In the genomic region with DNA sequence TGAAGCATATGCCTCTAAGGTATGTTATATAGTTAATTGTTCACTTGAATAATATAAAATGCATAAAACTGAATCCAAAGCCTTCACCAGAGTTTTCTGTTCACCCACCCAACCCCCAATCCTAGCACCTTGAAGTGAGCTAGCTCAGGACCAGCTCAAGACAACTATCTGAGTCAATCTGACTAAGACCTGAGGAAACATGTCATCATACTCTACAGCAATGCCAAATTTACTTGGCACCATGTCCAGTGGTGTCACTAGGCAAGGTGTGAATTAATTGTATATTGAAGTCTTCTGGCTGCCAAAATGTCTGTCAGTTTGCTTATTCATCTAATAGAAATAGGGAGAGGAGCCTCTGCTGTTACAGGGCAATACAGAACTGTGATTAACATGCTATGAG, we compare ENCODE assay signal across 1 cellular context.
TF ChIP-seq lines count a peak whose summit lies in the region.

No MANE protein-coding gene starts in this region.

TF ChIP-seq in endothelial cell of umbilical vein, 7 proteins besides CTCF, POLR2A, EP300 and RAD21:
- TF ChIP-seq POLR2AphosphoS5 (IDR thresholded peaks at IDR 0.05; ENCODE audit: insufficient read depth, low read depth, low read length) (no peak), FOS (IDR thresholded peaks at IDR 0.05; ENCODE audit: borderline replicate concordance, insufficient read depth, low read length) (peak; percentile 42), GATA2 (IDR thresholded peaks at IDR 0.05; ENCODE audit: insufficient read depth, insufficient read length, low read depth, low read length) (no peak)
